Comparison of ENCODE assay signal across 23 cellular contexts in genomic region chr18:14933049-14933851, GRCh38.
DNase-seq lines count a peak whose midpoint lies in the region; ATAC-seq and TF ChIP-seq lines count a peak whose summit lies in the region.
"Had no signal": no experiment of that assay in that cellular context is flagged by ENCODE, and none has a peak within 500 bp of the region (broad histone marks: within the 10 kb centered on the region; RNA-seq: fewer than 3 reads in every experiment).

No MANE protein-coding gene starts in this region.

- H3K4me1 ChIP-seq in MM.1S (ENCODE audit: low read length) (no peaks in the 10 kb centered on the region), lung (ENCODE audit: control insufficient read depth in 2 of 2, insufficient read depth in 2 of 2, low read length in 2 of 2) (no peaks in the 10 kb centered on the region), transverse colon (peaks cover 14 to 41% (median 34%) of the 10 kb centered on the region in 4 donors), tibial artery (no peaks in the 10 kb centered on the region)
- H3K4me1 ChIP-seq: Caco-2 had no signal

- H3K9me2 ChIP-seq in MM.1S (replicated peaks; ENCODE audit: insufficient read depth, low read length) = no peaks in the 10 kb centered on the region

- H3K4me3 ChIP-seq in MM.1S (ENCODE audit: low read length) = no peak overlapping the region
- no peak overlapping the region for H3K4me3 ChIP-seq in lung
- H3K4me3 ChIP-seq in transverse colon = no peak overlapping the region
- H3K4me3 ChIP-seq in tibial artery = no peak overlapping the region
- H3K4me3 ChIP-seq: SK-N-MC had no signal

- H3K9me3 ChIP-seq in MM.1S (replicated peaks; ENCODE audit: insufficient read depth, low read length) = no peaks in the 10 kb centered on the region
- peaks cover 0 to 2% of the 10 kb centered on the region in 2 donors for H3K9me3 ChIP-seq in lung (ENCODE audit: control insufficient read depth in 2 of 2, insufficient read depth in 1 of 2, low read length in 1 of 2)
- H3K9me3 ChIP-seq in transverse colon = no peaks in the 10 kb centered on the region
- H3K9me3 ChIP-seq in tibial artery = no peaks in the 10 kb centered on the region
- H3K9me3 ChIP-seq: Caco-2 had no signal

- H2AFZ ChIP-seq in MM.1S (ENCODE audit: low read length) = no peak overlapping the region

- intact Hi-C loops in transverse colon (cut with DNase I; ENCODE audit: low total_unique reads) (no loop called here), tibial artery (cut with DNase I; ENCODE audit: low total_unique reads) (no loop called here)

- no peaks in the 10 kb centered on the region for H3K79me2 ChIP-seq in MM.1S (ENCODE audit: low read length)

- TF ChIP-seq EP300 in transverse colon (IDR thresholded peaks at IDR 0.05; ENCODE audit: low read depth) = no peak

- no peak for TF ChIP-seq POLR2A in transverse colon (IDR thresholded peaks at IDR 0.05)

- TF ChIP-seq CTCF in MM.1S (IDR thresholded peaks at IDR 0.05; ENCODE audit: low read length) = no peak
- no peak for TF ChIP-seq CTCF in VCaP (conservative IDR thresholded peaks at IDR 0.05)
- no peak for TF ChIP-seq CTCF in lung (IDR thresholded peaks at IDR 0.05; ENCODE audit: control extremely low read depth, extremely low read depth)
- TF ChIP-seq CTCF in transverse colon (IDR thresholded peaks at IDR 0.05) = no peak
- TF ChIP-seq CTCF in tibial artery (IDR thresholded peaks at IDR 0.05) = no peak

- no peaks in the 10 kb centered on the region for H3K36me3 ChIP-seq in MM.1S (replicated peaks; ENCODE audit: insufficient read depth, low read length)
- H3K36me3 ChIP-seq in lung (ENCODE audit: control insufficient read depth in 2 of 2, insufficient read depth in 2 of 2, low read length in 2 of 2) = no peaks in the 10 kb centered on the region
- no peaks in the 10 kb centered on the region for H3K36me3 ChIP-seq in transverse colon
- no peaks in the 10 kb centered on the region for H3K36me3 ChIP-seq in tibial artery

- H3F3A ChIP-seq in MM.1S (ENCODE audit: insufficient read depth, low read length) = no peaks in the 10 kb centered on the region

- H3K4me2 ChIP-seq in MM.1S (ENCODE audit: low read depth, low read length) = no peak overlapping the region

- H3K27ac ChIP-seq in MM.1S (ENCODE audit: low read length) (no peak overlapping the region), VCaP (peak overlapping the region; percentile 79; the same call in 1 of the 2 replicates), lung (ENCODE audit: low read depth in 1 of 2, low read length in 1 of 2) (no peak overlapping the region), transverse colon (peak overlapping the region; percentile 25 to 74 (median 55)), tibial artery (no peak overlapping the region)
- H3K27ac ChIP-seq: C4-2B, HL-60, SK-N-MC had no signal

- in situ Hi-C loops in transverse colon (cut with MboI; ENCODE audit: low pct_ligation_motif_present in 1 of 4, low pct_unique_long_range_greater_than_20kb in 1 of 4, low sequenced_read_pairs in 3 of 4) = no loop called here

- ATAC-seq in lung (ENCODE audit: insufficient read depth, low FRiP score) = no peak
- ATAC-seq in HG02642 (IDR thresholded peaks at IDR 0.05; ENCODE audit: poor library complexity, unreplicated experiment) = no peak
- ATAC-seq: CD8-positive, alpha-beta T cell; Panc1 had no signal

- DNase-seq in MM.1S = peak; percentile 30
- DNase-seq in lung (ENCODE audit: low spot score) = peak; percentile 22
- DNase-seq in transverse colon = peak; percentile 64
- DNase-seq in tibial artery = no peak
- no peak for DNase-seq in ecto neural progenitor cell (ENCODE audit: low spot score)
- DNase-seq: Caco-2, HCEC 1CT, NCI-H1092, NCI-H1417 treated with DMSO at 0.1 percent for 48 hours, NCI-H187, NCI-H2081 treated with DMSO at 0.1 percent for 48 hours, NCI-H2171, NCI-H226, NCI-H510A, NCI-H69, SIG-M5 had no signal

- no peaks in the 10 kb centered on the region for H3K27me3 ChIP-seq in MM.1S (replicated peaks; ENCODE audit: insufficient read depth, low read length)
- H3K27me3 ChIP-seq in lung (ENCODE audit: control insufficient read depth, insufficient read depth) = no peaks in the 10 kb centered on the region
- no peaks in the 10 kb centered on the region for H3K27me3 ChIP-seq in transverse colon
- no peaks in the 10 kb centered on the region for H3K27me3 ChIP-seq in tibial artery

- no peak overlapping the region for H3K9ac ChIP-seq in MM.1S (ENCODE audit: low read length)

- 74 to 81% methylated on average over 12 of the region's 12 CpGs for WGBS in lung, 2 donors
- WGBS in transverse colon (ENCODE audit: low coverage in 1 of 2), 2 donors = 36 to 59% methylated on average over 8 to 12 of the region's 12 CpGs

- H4K20me1 ChIP-seq in MM.1S (ENCODE audit: insufficient read depth, low read length) = no peaks in the 10 kb centered on the region

Comparison
In these comparisons a context has a peak if more than half of its experiments do, and no peak if none do; other contexts are left out.
1. DNase-seq: peak in MM.1S (single experiment), lung (single experiment) and transverse colon (single experiment); none in tibial artery (0 of 2) and ecto neural progenitor cell (single experiment).
2. H3K27ac ChIP-seq: peak in VCaP (single experiment) and transverse colon (4 of 4); none in MM.1S (single experiment), lung (0 of 2) and tibial artery (0 of 2).